20 cellular contexts compared by ENCODE assay signal in the genomic region with DNA sequence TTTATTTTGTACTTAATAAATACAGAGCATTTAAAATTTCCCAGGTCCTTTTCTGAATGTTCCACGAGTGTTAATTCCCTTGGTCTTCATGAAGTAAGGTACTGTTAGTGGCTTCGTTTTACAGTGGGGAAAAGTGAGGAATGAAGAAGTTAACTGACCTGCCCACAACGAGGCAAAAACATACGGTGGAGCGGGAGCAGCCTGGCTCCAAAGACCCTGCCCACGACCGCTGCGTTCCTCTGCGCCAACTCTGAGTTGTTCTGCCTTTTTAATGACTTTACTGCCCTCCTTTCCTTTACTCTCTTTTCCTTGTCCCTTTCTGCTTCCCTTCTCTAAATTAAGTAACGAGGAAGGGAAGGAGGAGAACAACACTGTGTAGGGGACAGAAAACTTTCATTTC.
DNase-seq lines count a peak whose midpoint lies in the region; ATAC-seq and TF ChIP-seq lines count a peak whose summit lies in the region.
"Had no signal": no experiment of that assay in that cellular context is flagged by ENCODE, and none has a peak within 500 bp of the region (broad histone marks: within the 10 kb centered on the region; RNA-seq: fewer than 3 reads in every experiment).

No MANE protein-coding gene starts in this region.

- ATAC-seq in WTC11 (peak; percentile 41; the same call in 1 of the 2 replicates), right cardiac atrium (peak in 1 of 2 donors; percentile 39), HG02642 (IDR thresholded peaks at IDR 0.05; ENCODE audit: poor library complexity, unreplicated experiment) (no peak), GM19463 (IDR thresholded peaks at IDR 0.05; ENCODE audit: unreplicated experiment) (no peak)
- ATAC-seq: T-cell had no signal

- H3K4me3 ChIP-seq in BLaER1 (0 out of 2 replicates have a peak overlapping the region, but pooled peaks have one; percentile 1), right cardiac atrium (ENCODE audit: low read length) (peak overlapping the region; percentile 1)
- H3K4me3 ChIP-seq: HAP-1 had no signal

- H3K27me3 ChIP-seq in BLaER1 (no peaks in the 10 kb centered on the region), right cardiac atrium (ENCODE audit: control insufficient read depth, insufficient read depth) (no peaks in the 10 kb centered on the region)

- POLR2A ChIA-PET in WTC11 (lab: Charles Lee) = no interaction called here

- no peaks in the 10 kb centered on the region for H3K27me3 Mint-ChIP-seq in HFFc6 (ENCODE audit: insufficient read depth)
- H3K27me3 Mint-ChIP-seq in WTC11 (ENCODE audit: low read depth) = no peaks in the 10 kb centered on the region
- H3K27me3 Mint-ChIP-seq: T-cell had no signal

- H3K4me1 Mint-ChIP-seq in HFFc6 (ENCODE audit: low read depth) (no peaks in the 10 kb centered on the region), WTC11 (peaks cover 13% of the 10 kb centered on the region)
- H3K4me1 Mint-ChIP-seq: T-cell had no signal

- no peaks in the 10 kb centered on the region for H4K20me1 ChIP-seq in BLaER1

- peak overlapping the region; percentile 62 for H3K4me2 ChIP-seq in BLaER1
- H3K4me2 ChIP-seq: SK-N-SH had no signal

- H3K4me3 Mint-ChIP-seq in HFFc6 (peak overlapping the region; percentile 39; the same call in 1 of the 2 replicates), WTC11 (no peak overlapping the region)
- H3K4me3 Mint-ChIP-seq: T-cell had no signal

- H3K9me3 ChIP-seq in BLaER1 = 0 out of 2 replicates have a peak, but pooled peaks cover 4% of the 10 kb centered on the region
- no peaks in the 10 kb centered on the region for H3K9me3 ChIP-seq in right cardiac atrium (ENCODE audit: control insufficient read depth, low read length)
- H3K9me3 ChIP-seq: HAP-1, SK-N-SH had no signal

- no peaks in the 10 kb centered on the region for H3K36me3 ChIP-seq in BLaER1
- H3K36me3 ChIP-seq: HAP-1 had no signal

- intact Hi-C loops in right cardiac atrium (cut with DNase I) = no loop called here

- H3K9ac ChIP-seq in BLaER1 = peak overlapping the region; percentile 21; the same call in 1 of the 2 replicates
- H3K9ac ChIP-seq: SK-N-SH had no signal

- H3K4me1 ChIP-seq in BLaER1 (peaks cover 16% of the 10 kb centered on the region), right cardiac atrium (ENCODE audit: control insufficient read depth, insufficient read depth, low read length) (peaks cover 3% of the 10 kb centered on the region)

- CTCF ChIA-PET in WTC11 (lab: Charles Lee) = no interaction called here

- H3K36me3 Mint-ChIP-seq in HFFc6 (ENCODE audit: low read depth) (no peaks in the 10 kb centered on the region), WTC11 (no peaks in the 10 kb centered on the region)
- H3K36me3 Mint-ChIP-seq: T-cell had no signal

- no peak for DNase-seq in HFFc6
- no peak for DNase-seq in WTC11 (ENCODE audit: low spot score)
- no peak for DNase-seq in right cardiac atrium
- no peak for DNase-seq in activated CD8-positive, alpha-beta memory T cell treated with anti-CD3 and anti-CD28 coated beads, Interleukin-2, amount 50 U/mL, for 4 hours
- no peak for DNase-seq in stimulated activated CD4-positive, alpha-beta T cell treated with anti-CD3 and anti-CD28 coated beads, Interleukin-2, amount 100 ng/mL, for 24 hours
- DNase-seq: DMS79; MV-4-11; NCI-H1417 treated with DMSO at 0.1 percent for 48 hours; NCI-H2081; NCI-H748 treated with DMSO at 0.1 percent for 48 hours; NK-92 treated with Interleukin-12 subunit alpha and Interleukin-12 subunit beta, amount 100 ng/mL, for 24 hours; OCI-M1; SHP77 treated with DMSO at 0.1 percent for 48 hours; SK-N-SH; T-cell had no signal

- H3K9me3 Mint-ChIP-seq in HFFc6 (peaks cover 7% of the 10 kb centered on the region), WTC11 (no peaks in the 10 kb centered on the region)

- H3K27ac ChIP-seq in BLaER1 (peak overlapping the region; percentile 4; the same call in 1 of the 2 replicates), right cardiac atrium (ENCODE audit: low read length) (no peak overlapping the region)
- H3K27ac ChIP-seq: C4-2B had no signal

- TF ChIP-seq CTCF in HFFc6 (IDR thresholded peaks at IDR 0.05) (no peak), WTC11 (IDR thresholded peaks at IDR 0.05) (no peak)

- WGBS in right cardiac atrium = 69% methylated on average over 10 of the region's 10 CpGs

- H3K27ac Mint-ChIP-seq in HFFc6 (no peak overlapping the region), WTC11 (no peak overlapping the region)
- H3K27ac Mint-ChIP-seq: T-cell had no signal

TF ChIP-seq in WTC11, 78 proteins besides CTCF, POLR2A, EP300 and RAD21 (continues in another document):
- TF ChIP-seq, protein P1, sequence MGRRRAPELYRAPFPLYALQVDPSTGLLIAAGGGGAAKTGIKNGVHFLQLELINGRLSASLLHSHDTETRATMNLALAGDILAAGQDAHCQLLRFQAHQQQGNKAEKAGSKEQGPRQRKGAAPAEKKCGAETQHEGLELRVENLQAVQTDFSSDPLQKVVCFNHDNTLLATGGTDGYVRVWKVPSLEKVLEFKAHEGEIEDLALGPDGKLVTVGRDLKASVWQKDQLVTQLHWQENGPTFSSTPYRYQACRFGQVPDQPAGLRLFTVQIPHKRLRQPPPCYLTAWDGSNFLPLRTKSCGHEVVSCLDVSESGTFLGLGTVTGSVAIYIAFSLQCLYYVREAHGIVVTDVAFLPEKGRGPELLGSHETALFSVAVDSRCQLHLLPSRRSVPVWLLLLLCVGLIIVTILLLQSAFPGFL (CRISPR knock-in tag; IDR thresholded peaks at IDR 0.05; ENCODE audit: borderline replicate concordance) = no peak
- no peak for TF ChIP-seq TCF7 (CRISPR knock-in tag; IDR thresholded peaks at IDR 0.05; ENCODE audit: low read depth)
- TF ChIP-seq, protein P2, sequence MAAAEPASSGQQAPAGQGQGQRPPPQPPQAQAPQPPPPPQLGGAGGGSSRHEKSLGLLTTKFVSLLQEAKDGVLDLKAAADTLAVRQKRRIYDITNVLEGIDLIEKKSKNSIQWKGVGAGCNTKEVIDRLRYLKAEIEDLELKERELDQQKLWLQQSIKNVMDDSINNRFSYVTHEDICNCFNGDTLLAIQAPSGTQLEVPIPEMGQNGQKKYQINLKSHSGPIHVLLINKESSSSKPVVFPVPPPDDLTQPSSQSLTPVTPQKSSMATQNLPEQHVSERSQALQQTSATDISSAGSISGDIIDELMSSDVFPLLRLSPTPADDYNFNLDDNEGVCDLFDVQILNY (CRISPR knock-in tag; IDR thresholded peaks at IDR 0.05) = no peak
- TF ChIP-seq, protein P3, sequence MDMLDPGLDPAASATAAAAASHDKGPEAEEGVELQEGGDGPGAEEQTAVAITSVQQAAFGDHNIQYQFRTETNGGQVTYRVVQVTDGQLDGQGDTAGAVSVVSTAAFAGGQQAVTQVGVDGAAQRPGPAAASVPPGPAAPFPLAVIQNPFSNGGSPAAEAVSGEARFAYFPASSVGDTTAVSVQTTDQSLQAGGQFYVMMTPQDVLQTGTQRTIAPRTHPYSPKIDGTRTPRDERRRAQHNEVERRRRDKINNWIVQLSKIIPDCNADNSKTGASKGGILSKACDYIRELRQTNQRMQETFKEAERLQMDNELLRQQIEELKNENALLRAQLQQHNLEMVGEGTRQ (CRISPR knock-in tag; IDR thresholded peaks at IDR 0.05) = no peak
- TF ChIP-seq, protein P4, sequence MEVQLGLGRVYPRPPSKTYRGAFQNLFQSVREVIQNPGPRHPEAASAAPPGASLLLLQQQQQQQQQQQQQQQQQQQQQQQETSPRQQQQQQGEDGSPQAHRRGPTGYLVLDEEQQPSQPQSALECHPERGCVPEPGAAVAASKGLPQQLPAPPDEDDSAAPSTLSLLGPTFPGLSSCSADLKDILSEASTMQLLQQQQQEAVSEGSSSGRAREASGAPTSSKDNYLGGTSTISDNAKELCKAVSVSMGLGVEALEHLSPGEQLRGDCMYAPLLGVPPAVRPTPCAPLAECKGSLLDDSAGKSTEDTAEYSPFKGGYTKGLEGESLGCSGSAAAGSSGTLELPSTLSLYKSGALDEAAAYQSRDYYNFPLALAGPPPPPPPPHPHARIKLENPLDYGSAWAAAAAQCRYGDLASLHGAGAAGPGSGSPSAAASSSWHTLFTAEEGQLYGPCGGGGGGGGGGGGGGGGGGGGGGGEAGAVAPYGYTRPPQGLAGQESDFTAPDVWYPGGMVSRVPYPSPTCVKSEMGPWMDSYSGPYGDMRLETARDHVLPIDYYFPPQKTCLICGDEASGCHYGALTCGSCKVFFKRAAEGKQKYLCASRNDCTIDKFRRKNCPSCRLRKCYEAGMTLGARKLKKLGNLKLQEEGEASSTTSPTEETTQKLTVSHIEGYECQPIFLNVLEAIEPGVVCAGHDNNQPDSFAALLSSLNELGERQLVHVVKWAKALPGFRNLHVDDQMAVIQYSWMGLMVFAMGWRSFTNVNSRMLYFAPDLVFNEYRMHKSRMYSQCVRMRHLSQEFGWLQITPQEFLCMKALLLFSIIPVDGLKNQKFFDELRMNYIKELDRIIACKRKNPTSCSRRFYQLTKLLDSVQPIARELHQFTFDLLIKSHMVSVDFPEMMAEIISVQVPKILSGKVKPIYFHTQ (CRISPR knock-in tag; IDR thresholded peaks at IDR 0.05) = no peak
- no peak for TF ChIP-seq TP53 (CRISPR knock-in tag; IDR thresholded peaks at IDR 0.05)
- TF ChIP-seq, protein P5, sequence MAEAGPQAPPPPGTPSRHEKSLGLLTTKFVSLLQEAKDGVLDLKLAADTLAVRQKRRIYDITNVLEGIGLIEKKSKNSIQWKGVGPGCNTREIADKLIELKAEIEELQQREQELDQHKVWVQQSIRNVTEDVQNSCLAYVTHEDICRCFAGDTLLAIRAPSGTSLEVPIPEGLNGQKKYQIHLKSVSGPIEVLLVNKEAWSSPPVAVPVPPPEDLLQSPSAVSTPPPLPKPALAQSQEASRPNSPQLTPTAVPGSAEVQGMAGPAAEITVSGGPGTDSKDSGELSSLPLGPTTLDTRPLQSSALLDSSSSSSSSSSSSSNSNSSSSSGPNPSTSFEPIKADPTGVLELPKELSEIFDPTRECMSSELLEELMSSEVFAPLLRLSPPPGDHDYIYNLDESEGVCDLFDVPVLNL (CRISPR knock-in tag; IDR thresholded peaks at IDR 0.05; ENCODE audit: borderline replicate concordance, low read depth) = no peak
- TF ChIP-seq ZBTB21 (CRISPR knock-in tag; IDR thresholded peaks at IDR 0.05; ENCODE audit: borderline replicate concordance) = no peak
